In genomic region chrX:112841820-112842157, GRCh38 we compare ENCODE assay signal across 8 cellular contexts. TPM values are rescaled to one million over a fixed set of nuclear protein-coding genes. Genes with fewer than 3 reads are reported as not detected.
A peak's percentile ranks its signal among the peaks of the same experiment; 100 is the strongest.
DNase-seq lines count a peak whose midpoint lies in the region; ATAC-seq, FAIRE-seq and TF ChIP-seq lines count a peak whose summit lies in the region.

No MANE protein-coding gene starts in this region.

- H3K27ac Mint-ChIP-seq in CD4-positive, alpha-beta T cell = peak overlapping the region; percentile 73
- no peak overlapping the region for H3K27ac Mint-ChIP-seq in effector memory CD8-positive, alpha-beta T cell

- H3K9me2 ChIP-seq in Loucy (replicated peaks; ENCODE audit: low read depth, low read length) = no peaks in the 10 kb centered on the region

- H3K9ac ChIP-seq in Loucy (ENCODE audit: low read depth, low read length, poor library complexity, severe bottlenecking) = peak overlapping the region; percentile 58

- no peaks in the 10 kb centered on the region for H3F3A ChIP-seq in Loucy (ENCODE audit: low read depth)

- no peak for TF ChIP-seq POLR2A in GM12892 (IDR thresholded peaks at IDR 0.05; ENCODE audit: low read depth, low read length)

- DNase-seq in CD4-positive, alpha-beta T cell = no peak
- no peak for DNase-seq in effector memory CD8-positive, alpha-beta T cell
- no peak for DNase-seq in osteoblast (ENCODE audit: insufficient read length, low spot score, missing footprints)
- no peak for DNase-seq in SKM-1 (lab: John Stamatoyannopoulos, UW; ENCODE audit: unreplicated experiment)
- no peak for DNase-seq in frontal cortex (ENCODE audit: low spot score in 2 of 2)
- no peak for DNase-seq in GM12892 (ENCODE audit: insufficient read length)

- H3K4me1 Mint-ChIP-seq in CD4-positive, alpha-beta T cell (ENCODE audit: low read depth) = peaks cover 16% of the 10 kb centered on the region
- peaks cover 6 to 10% of the 10 kb centered on the region in 2 donors for H3K4me1 Mint-ChIP-seq in effector memory CD8-positive, alpha-beta T cell (ENCODE audit: low read depth in 2 of 2)

- H3K27ac ChIP-seq in CD4-positive, alpha-beta T cell (ENCODE audit: low read depth, low read length) = no peak overlapping the region
- H3K27ac ChIP-seq in osteoblast (ENCODE audit: low read depth, low read length) = no peak overlapping the region

- no peaks in the 10 kb centered on the region for H3K9me3 ChIP-seq in CD4-positive, alpha-beta T cell (ENCODE audit: control insufficient read depth, low read length)
- H3K9me3 ChIP-seq in Loucy (ENCODE audit: insufficient read depth, low read depth, low read length) (no peaks in the 10 kb centered on the region), osteoblast (ENCODE audit: low read depth, low read length) (no peaks in the 10 kb centered on the region)

- H3K4me3 Mint-ChIP-seq in CD4-positive, alpha-beta T cell = peak overlapping the region; percentile 94
- peak overlapping the region; percentile 89 to 94 for H3K4me3 Mint-ChIP-seq in effector memory CD8-positive, alpha-beta T cell

- H3K36me3 ChIP-seq in Loucy (ENCODE audit: insufficient read depth, low read length) = no peaks in the 10 kb centered on the region
- no peaks in the 10 kb centered on the region for H3K36me3 ChIP-seq in osteoblast (ENCODE audit: insufficient read depth, low read length)

- H3K27me3 ChIP-seq in CD4-positive, alpha-beta T cell (ENCODE audit: control insufficient read depth, insufficient read depth, low read length) = no peaks in the 10 kb centered on the region
- H3K27me3 ChIP-seq in Loucy (ENCODE audit: insufficient read depth, low read length, poor library complexity, severe bottlenecking) = no peaks in the 10 kb centered on the region
- H3K27me3 ChIP-seq in osteoblast (ENCODE audit: insufficient read depth, low read length) = peaks cover 33% of the 10 kb centered on the region

- peak overlapping the region; percentile 72 for H2AFZ ChIP-seq in Loucy (ENCODE audit: low read length)
- H2AFZ ChIP-seq in osteoblast (ENCODE audit: low read length) = peak overlapping the region; percentile 78

- FAIRE-seq in frontal cortex (lab: Jason Lieb, UNC) (no peak), GM12892 (lab: Jason Lieb, UNC) (no peak)

- H3K79me2 ChIP-seq in Loucy (ENCODE audit: insufficient read depth, low read length) (peaks cover 35% of the 10 kb centered on the region), osteoblast (ENCODE audit: insufficient read depth, low read length) (no peaks in the 10 kb centered on the region)

- H3K4me2 ChIP-seq in Loucy (ENCODE audit: low read depth, low read length, poor library complexity, severe bottlenecking) (peak overlapping the region; percentile 81), osteoblast (ENCODE audit: insufficient read depth, low read length) (peak overlapping the region; percentile 81)

- no peaks in the 10 kb centered on the region for H3K9me3 Mint-ChIP-seq in CD4-positive, alpha-beta T cell
- no peaks in the 10 kb centered on the region for H3K9me3 Mint-ChIP-seq in effector memory CD8-positive, alpha-beta T cell

- POLR2A ChIA-PET in CD4-positive, alpha-beta T cell (lab: Charles Lee) = interaction anchor here (1.3 to 2.2 kb wide), 2 partner anchors 162 to 1161 kb away, joined by 7 to 10 read pairs; partner anchors contain the start of genes ALG13 and LHFPL1

- H3K4me3 ChIP-seq in Loucy (ENCODE audit: low read length, poor library complexity, severe bottlenecking) (peak overlapping the region; percentile 80), osteoblast (ENCODE audit: insufficient read depth, low read length) (peak overlapping the region; percentile 73)

- H4K20me1 ChIP-seq in Loucy (ENCODE audit: insufficient read depth, low read length, poor library complexity, severe bottlenecking) (peaks cover 3% of the 10 kb centered on the region), osteoblast (ENCODE audit: insufficient read depth, low read length) (no peaks in the 10 kb centered on the region)

- ATAC-seq in CD4-positive, alpha-beta T cell (ENCODE audit: poor library complexity) = peak; percentile 0
- no peak for ATAC-seq in effector memory CD8-positive, alpha-beta T cell (replicated peaks)
- ATAC-seq in GM18873 (IDR thresholded peaks at IDR 0.05; ENCODE audit: low FRiP score, unreplicated experiment) = no peak

- H3K27me3 Mint-ChIP-seq in CD4-positive, alpha-beta T cell = no peaks in the 10 kb centered on the region
- no peaks in the 10 kb centered on the region for H3K27me3 Mint-ChIP-seq in effector memory CD8-positive, alpha-beta T cell

- peaks cover 4% of the 10 kb centered on the region for H3K36me3 Mint-ChIP-seq in CD4-positive, alpha-beta T cell (ENCODE audit: low read depth)
- H3K36me3 Mint-ChIP-seq in effector memory CD8-positive, alpha-beta T cell (ENCODE audit: insufficient read depth) = peaks cover 5% of the 10 kb centered on the region

- intact Hi-C loops in CD4-positive, alpha-beta T cell (cut with DNase I, micrococcal nuclease) = loop anchor here in 1 of 2 experiments (10.0 kb wide), 1 partner anchor 1157 kb away; the partner anchor contains the start of gene ALG13

- CTCF ChIA-PET in CD4-positive, alpha-beta T cell (lab: Charles Lee) = no interaction called here

- peaks cover 32% of the 10 kb centered on the region for H3K4me1 ChIP-seq in Loucy (ENCODE audit: insufficient read depth, low read length, poor library complexity, severe bottlenecking)
- no peaks in the 10 kb centered on the region for H3K4me1 ChIP-seq in osteoblast (ENCODE audit: insufficient read depth, low read length)

- no peak for TF ChIP-seq CTCF in CD4-positive, alpha-beta T cell (IDR thresholded peaks at IDR 0.05)
- no peak for TF ChIP-seq CTCF in Loucy (conservative IDR thresholded peaks at IDR 0.05; ENCODE audit: low read length)
- TF ChIP-seq CTCF in osteoblast (IDR thresholded peaks at IDR 0.05; ENCODE audit: extremely low read depth, low read depth, low read length) = no peak

RNA-seq across cellular contexts. Expression of gene AMOT, which starts 1.2 kb away (rescaled TPM):
- total RNA-seq in CD4-positive, alpha-beta T cell = 1 to 10 TPM; 1.4 to 1.6 TPM
- 3.2 and 5.1 TPM in 2 replicates for total RNA-seq in osteoblast
- total RNA-seq in frontal cortex = 12.6 TPM
- polyA plus RNA-seq in GM12892 (2012; ENCODE audit: missing spikeins) = 5.7 TPM
